1 cellular context compared by ENCODE assay signal in the genomic region with DNA sequence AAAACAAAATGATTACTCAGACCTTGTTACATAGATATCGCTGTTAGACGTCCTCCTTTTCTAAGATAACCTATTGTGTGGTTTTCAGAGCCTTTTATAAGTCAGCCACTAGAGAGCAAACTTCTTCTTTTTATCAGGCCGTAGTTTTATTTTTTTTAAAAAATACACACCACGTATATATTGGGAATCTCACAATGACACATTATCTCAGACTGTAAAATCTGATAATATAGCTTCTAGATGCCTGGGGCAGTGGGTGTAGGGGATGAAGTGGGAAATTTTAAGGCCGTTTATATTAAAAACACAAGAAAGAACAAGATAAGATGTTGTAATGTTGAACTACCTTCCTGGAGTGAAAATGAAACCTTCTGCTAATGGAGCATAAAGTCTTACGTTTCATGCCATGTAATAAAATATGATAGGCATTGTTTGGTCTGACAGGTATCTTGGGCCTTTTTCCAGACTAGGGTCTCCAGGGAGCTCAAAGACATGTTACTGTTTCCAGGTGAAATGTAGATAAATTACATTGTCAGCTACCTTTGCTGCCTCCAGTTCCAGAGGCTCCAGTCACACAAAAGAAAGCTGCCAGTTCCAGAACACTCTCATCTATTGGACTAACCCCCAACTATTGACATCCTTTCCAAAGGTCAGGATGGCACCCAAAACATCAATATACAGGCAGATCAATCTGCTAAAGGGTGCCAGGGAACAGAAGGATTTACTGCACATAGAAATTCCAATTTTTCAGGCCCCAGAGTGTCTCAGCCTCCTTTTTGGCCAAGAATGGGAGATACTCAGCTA.
TF ChIP-seq lines count a peak whose summit lies in the region.

No MANE protein-coding gene starts in this region.

TF ChIP-seq in H1, 55 proteins besides CTCF, POLR2A, EP300 and RAD21 (continued from another document):
- TF ChIP-seq, protein P1, sequence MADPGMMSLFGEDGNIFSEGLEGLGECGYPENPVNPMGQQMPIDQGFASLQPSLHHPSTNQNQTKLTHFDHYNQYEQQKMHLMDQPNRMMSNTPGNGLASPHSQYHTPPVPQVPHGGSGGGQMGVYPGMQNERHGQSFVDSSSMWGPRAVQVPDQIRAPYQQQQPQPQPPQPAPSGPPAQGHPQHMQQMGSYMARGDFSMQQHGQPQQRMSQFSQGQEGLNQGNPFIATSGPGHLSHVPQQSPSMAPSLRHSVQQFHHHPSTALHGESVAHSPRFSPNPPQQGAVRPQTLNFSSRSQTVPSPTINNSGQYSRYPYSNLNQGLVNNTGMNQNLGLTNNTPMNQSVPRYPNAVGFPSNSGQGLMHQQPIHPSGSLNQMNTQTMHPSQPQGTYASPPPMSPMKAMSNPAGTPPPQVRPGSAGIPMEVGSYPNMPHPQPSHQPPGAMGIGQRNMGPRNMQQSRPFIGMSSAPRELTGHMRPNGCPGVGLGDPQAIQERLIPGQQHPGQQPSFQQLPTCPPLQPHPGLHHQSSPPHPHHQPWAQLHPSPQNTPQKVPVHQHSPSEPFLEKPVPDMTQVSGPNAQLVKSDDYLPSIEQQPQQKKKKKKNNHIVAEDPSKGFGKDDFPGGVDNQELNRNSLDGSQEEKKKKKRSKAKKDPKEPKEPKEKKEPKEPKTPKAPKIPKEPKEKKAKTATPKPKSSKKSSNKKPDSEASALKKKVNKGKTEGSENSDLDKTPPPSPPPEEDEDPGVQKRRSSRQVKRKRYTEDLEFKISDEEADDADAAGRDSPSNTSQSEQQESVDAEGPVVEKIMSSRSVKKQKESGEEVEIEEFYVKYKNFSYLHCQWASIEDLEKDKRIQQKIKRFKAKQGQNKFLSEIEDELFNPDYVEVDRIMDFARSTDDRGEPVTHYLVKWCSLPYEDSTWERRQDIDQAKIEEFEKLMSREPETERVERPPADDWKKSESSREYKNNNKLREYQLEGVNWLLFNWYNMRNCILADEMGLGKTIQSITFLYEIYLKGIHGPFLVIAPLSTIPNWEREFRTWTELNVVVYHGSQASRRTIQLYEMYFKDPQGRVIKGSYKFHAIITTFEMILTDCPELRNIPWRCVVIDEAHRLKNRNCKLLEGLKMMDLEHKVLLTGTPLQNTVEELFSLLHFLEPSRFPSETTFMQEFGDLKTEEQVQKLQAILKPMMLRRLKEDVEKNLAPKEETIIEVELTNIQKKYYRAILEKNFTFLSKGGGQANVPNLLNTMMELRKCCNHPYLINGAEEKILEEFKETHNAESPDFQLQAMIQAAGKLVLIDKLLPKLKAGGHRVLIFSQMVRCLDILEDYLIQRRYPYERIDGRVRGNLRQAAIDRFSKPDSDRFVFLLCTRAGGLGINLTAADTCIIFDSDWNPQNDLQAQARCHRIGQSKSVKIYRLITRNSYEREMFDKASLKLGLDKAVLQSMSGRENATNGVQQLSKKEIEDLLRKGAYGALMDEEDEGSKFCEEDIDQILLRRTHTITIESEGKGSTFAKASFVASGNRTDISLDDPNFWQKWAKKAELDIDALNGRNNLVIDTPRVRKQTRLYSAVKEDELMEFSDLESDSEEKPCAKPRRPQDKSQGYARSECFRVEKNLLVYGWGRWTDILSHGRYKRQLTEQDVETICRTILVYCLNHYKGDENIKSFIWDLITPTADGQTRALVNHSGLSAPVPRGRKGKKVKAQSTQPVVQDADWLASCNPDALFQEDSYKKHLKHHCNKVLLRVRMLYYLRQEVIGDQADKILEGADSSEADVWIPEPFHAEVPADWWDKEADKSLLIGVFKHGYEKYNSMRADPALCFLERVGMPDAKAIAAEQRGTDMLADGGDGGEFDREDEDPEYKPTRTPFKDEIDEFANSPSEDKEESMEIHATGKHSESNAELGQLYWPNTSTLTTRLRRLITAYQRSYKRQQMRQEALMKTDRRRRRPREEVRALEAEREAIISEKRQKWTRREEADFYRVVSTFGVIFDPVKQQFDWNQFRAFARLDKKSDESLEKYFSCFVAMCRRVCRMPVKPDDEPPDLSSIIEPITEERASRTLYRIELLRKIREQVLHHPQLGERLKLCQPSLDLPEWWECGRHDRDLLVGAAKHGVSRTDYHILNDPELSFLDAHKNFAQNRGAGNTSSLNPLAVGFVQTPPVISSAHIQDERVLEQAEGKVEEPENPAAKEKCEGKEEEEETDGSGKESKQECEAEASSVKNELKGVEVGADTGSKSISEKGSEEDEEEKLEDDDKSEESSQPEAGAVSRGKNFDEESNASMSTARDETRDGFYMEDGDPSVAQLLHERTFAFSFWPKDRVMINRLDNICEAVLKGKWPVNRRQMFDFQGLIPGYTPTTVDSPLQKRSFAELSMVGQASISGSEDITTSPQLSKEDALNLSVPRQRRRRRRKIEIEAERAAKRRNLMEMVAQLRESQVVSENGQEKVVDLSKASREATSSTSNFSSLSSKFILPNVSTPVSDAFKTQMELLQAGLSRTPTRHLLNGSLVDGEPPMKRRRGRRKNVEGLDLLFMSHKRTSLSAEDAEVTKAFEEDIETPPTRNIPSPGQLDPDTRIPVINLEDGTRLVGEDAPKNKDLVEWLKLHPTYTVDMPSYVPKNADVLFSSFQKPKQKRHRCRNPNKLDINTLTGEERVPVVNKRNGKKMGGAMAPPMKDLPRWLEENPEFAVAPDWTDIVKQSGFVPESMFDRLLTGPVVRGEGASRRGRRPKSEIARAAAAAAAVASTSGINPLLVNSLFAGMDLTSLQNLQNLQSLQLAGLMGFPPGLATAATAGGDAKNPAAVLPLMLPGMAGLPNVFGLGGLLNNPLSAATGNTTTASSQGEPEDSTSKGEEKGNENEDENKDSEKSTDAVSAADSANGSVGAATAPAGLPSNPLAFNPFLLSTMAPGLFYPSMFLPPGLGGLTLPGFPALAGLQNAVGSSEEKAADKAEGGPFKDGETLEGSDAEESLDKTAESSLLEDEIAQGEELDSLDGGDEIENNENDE (IDR thresholded peaks at IDR 0.05; ENCODE audit: insufficient replicate concordance, low read length) = no peak
- TF ChIP-seq SRF (IDR thresholded peaks at IDR 0.05; ENCODE audit: low read depth, low read length) (no peak), MAFK (IDR thresholded peaks at IDR 0.05; ENCODE audit: low read depth, low read length) (no peak), TAF7 (optimal IDR thresholded peaks at IDR 0.05; ENCODE audit: borderline replicate concordance, low read depth, low read length) (no peak)
